Comparison of ENCODE assay signal across 19 cellular contexts in genomic region chr9:121782514-121783110, GRCh38.
DNase-seq lines count a peak whose midpoint lies in the region; ATAC-seq and TF ChIP-seq lines count a peak whose summit lies in the region.
"Had no signal": no experiment of that assay in that cellular context is flagged by ENCODE, and none has a peak within 500 bp of the region (broad histone marks: within the 10 kb centered on the region; RNA-seq: fewer than 3 reads in every experiment).

No MANE protein-coding gene starts in this region.

- DNase-seq in cardiac muscle cell (ENCODE audit: low read depth in 1 of 2, low spot score in 1 of 2) (no peak), left cardiac atrium (no peak), mesenteric fat pad (ENCODE audit: low spot score) (peak; percentile 84), MV-4-11 (lab: John Stamatoyannopoulos, UW) (no peak), Ammon's horn (ENCODE audit: low spot score) (no peak), D341Med (ENCODE audit: low spot score) (no peak), left lung (no peak)
- DNase-seq: activated CD4-positive, alpha-beta T cell treated with anti-CD3 and anti-CD28 coated beads, Interleukin-2, amount 50 U/mL, for 4 hours; KG1; kidney; NCI-H1436 treated with DMSO at 0.1 percent for 48 hours; NCI-H2107; NCI-H446; occipital lobe; small intestine; stimulated activated CD4-positive, alpha-beta T cell treated with anti-CD3 and anti-CD28 coated beads, Interleukin-1b, Interleukin-23, amount 100 ng/mL, for 48 hours had no signal

- H3K27ac ChIP-seq in cardiac muscle cell (peak overlapping the region; percentile 60), cingulate gyrus (ENCODE audit: low read depth, low read length) (peak overlapping the region; percentile 65), left lung (no peak overlapping the region)
- H3K27ac ChIP-seq: gastroesophageal sphincter had no signal

- H3K4me1 ChIP-seq in cardiac muscle cell (ENCODE audit: low read depth) (peaks cover 29% of the 10 kb centered on the region), left lung (no peaks in the 10 kb centered on the region)

- TF ChIP-seq CTCF in cardiac muscle cell (IDR thresholded peaks at IDR 0.05; ENCODE audit: low read depth, low read length) (no peak), left lung (IDR thresholded peaks at IDR 0.05) (no peak)

- H3K36me3 ChIP-seq in cardiac muscle cell = peaks cover 25% of the 10 kb centered on the region
- peaks cover 0 to 55% of the 10 kb centered on the region in 2 donors for H3K36me3 ChIP-seq in left lung

- H3K27me3 ChIP-seq in cardiac muscle cell (no peaks in the 10 kb centered on the region), left lung (no peaks in the 10 kb centered on the region)
- H3K27me3 ChIP-seq: gastroesophageal sphincter had no signal

- no peak for ATAC-seq in left cardiac atrium
- no peak for ATAC-seq in left lung
- ATAC-seq: gastroesophageal sphincter, SK-N-SH treated with all-trans-retinoic acid at 6 μM for 48 hours had no signal

- intact Hi-C loops in left cardiac atrium (cut with DNase I) = no loop called here
- intact Hi-C loops in left lung (cut with DNase I) = no loop called here

- H3K9me3 ChIP-seq in cardiac muscle cell (ENCODE audit: low read depth) (no peaks in the 10 kb centered on the region), left lung (no peaks in the 10 kb centered on the region)

- no peak overlapping the region for H3K4me3 ChIP-seq in cardiac muscle cell
- no peak overlapping the region for H3K4me3 ChIP-seq in left lung
- H3K4me3 ChIP-seq: gastroesophageal sphincter had no signal

Comparison
In these comparisons a context has a peak if more than half of its experiments do, and no peak if none do; other contexts are left out.
1. H3K27ac ChIP-seq: peak in cardiac muscle cell (single experiment) and cingulate gyrus (single experiment); none in left lung (0 of 2).